In genomic region chr9:127778280-127779135, GRCh38 we compare ENCODE assay signal across 1 cellular context.
TF ChIP-seq lines count a peak whose summit lies in the region.

Gene SH2D3C (minus strand): TSS chr9:127778666. CDS start chr9:127778627, 39 bp downstream.

TF ChIP-seq in neural cell, 6 proteins besides CTCF, POLR2A, EP300 and RAD21:
- TF ChIP-seq REST (IDR thresholded peaks at IDR 0.05; ENCODE audit: borderline replicate concordance), result no peak
- TF ChIP-seq EZH2 (IDR thresholded peaks at IDR 0.05; ENCODE audit: borderline replicate concordance, insufficient read depth, low read length, poor library complexity, severe bottlenecking), result no peak
